ENCODE assay signal across 18 cellular contexts in genomic region chr2:12816379-12817306, GRCh38.
DNase-seq lines count a peak whose midpoint lies in the region; ATAC-seq and TF ChIP-seq lines count a peak whose summit lies in the region.
"Had no signal": no experiment of that assay in that cellular context is flagged by ENCODE, and none has a peak within 500 bp of the region (broad histone marks: within the 10 kb centered on the region; RNA-seq: fewer than 3 reads in every experiment).

No MANE protein-coding gene starts in this region.

- CTCF ChIA-PET in MCF 10A (lab: Yijun Ruan, JAX), result no interaction called here

- no peak overlapping the region for H3K4me3 Mint-ChIP-seq in MCF 10A (ENCODE audit: unreplicated experiment)
- no peak overlapping the region for H3K4me3 Mint-ChIP-seq in stimulated activated naive CD8-positive, alpha-beta T cell treated with anti-CD3 and anti-CD28 coated beads, Interleukin-15, amount 100 ng/mL, for 72 hours
- H3K4me3 Mint-ChIP-seq: activated CD4-positive, alpha-beta memory T cell treated with anti-CD3 and anti-CD28 coated beads, Interleukin-2, amount 10 ng/mL, durations not matched to agents 7 days and 5 days; memory B cell had no signal

- TF ChIP-seq CTCF in MCF 10A (IDR thresholded peaks at IDR 0.05; ENCODE audit: unreplicated experiment) (no peak), breast epithelium (IDR thresholded peaks at IDR 0.05) (no peak), GM10266 (IDR thresholded peaks at IDR 0.05; ENCODE audit: control insufficient read depth, insufficient read depth, low read depth, missing control alignments) (no peak)

- DNase-seq in MCF 10A (ENCODE audit: unreplicated experiment) (peak; percentile 38), breast epithelium (ENCODE audit: low spot score in 2 of 2) (no peak), epithelial cell of prostate (ENCODE audit: low read depth, low spot score) (peak; percentile 14), H4 (ENCODE audit: low spot score) (no peak), GM10266 (ENCODE audit: extremely low spot score) (no peak), posterior vena cava (ENCODE audit: low spot score) (no peak)
- no peak for DNase-seq in stimulated activated naive CD8-positive, alpha-beta T cell treated with anti-CD3 and anti-CD28 coated beads, Interleukin-15, amount 100 ng/mL, for 72 hours
- DNase-seq: activated CD4-positive, alpha-beta memory T cell treated with anti-CD3 and anti-CD28 coated beads, Interleukin-2, amount 10 ng/mL, durations not matched to agents 7 days and 5 days; AML-193; effector CD8-positive, alpha-beta T cell; hypothalamus; pancreas; stimulated activated CD4-positive, alpha-beta T cell treated with anti-CD3 and anti-CD28 coated beads, Interleukin-1b, Interleukin-23, amount 100 ng/mL, for 48 hours; SW 1271 had no signal

- peak; percentile 15; the same call in 2 of the 3 replicates for ATAC-seq in SK-N-SH treated with all-trans-retinoic acid at 6 μM for 48 hours
- ATAC-seq in stimulated activated naive CD8-positive, alpha-beta T cell treated with anti-CD3 and anti-CD28 coated beads, Interleukin-15, amount 100 ng/mL, for 72 hours, result peak; percentile 50
- ATAC-seq: pancreas had no signal

- POLR2A ChIA-PET in MCF 10A (lab: Yijun Ruan, JAX), result interaction anchor here (1.3 kb wide), 1 partner anchor 10 kb away, joined by 5 read pairs; no protein-coding TSS in a partner anchor

- H3K4me1 Mint-ChIP-seq in MCF 10A (ENCODE audit: insufficient read depth, unreplicated experiment), result peaks cover 20% of the 10 kb centered on the region
- H3K4me1 Mint-ChIP-seq in stimulated activated naive CD8-positive, alpha-beta T cell treated with anti-CD3 and anti-CD28 coated beads, Interleukin-15, amount 100 ng/mL, for 72 hours, result peaks cover 30% of the 10 kb centered on the region

- no peaks in the 10 kb centered on the region for H3K27me3 ChIP-seq in breast epithelium
- H3K27me3 ChIP-seq: adrenal gland, pancreas had no signal

- peaks cover 6% of the 10 kb centered on the region for H3K36me3 Mint-ChIP-seq in MCF 10A (ENCODE audit: insufficient read depth, unreplicated experiment)
- H3K36me3 Mint-ChIP-seq: memory B cell had no signal

- H3K9me3 ChIP-seq in breast epithelium, result no peaks in the 10 kb centered on the region
- H3K9me3 ChIP-seq: adrenal gland, pancreas had no signal

- H3K27me3 Mint-ChIP-seq in MCF 10A (ENCODE audit: insufficient read depth, unreplicated experiment), result no peaks in the 10 kb centered on the region
- H3K27me3 Mint-ChIP-seq in stimulated activated naive CD8-positive, alpha-beta T cell treated with anti-CD3 and anti-CD28 coated beads, Interleukin-15, amount 100 ng/mL, for 72 hours, result peaks cover 16% of the 10 kb centered on the region

- intact Hi-C loops in MCF 10A (cut with micrococcal nuclease) (loop anchor here (5.0 kb wide), 1 partner anchor 116 kb away; no protein-coding TSS in a partner anchor), breast epithelium (cut with DNase I; ENCODE audit: low total_unique reads) (no loop called here), posterior vena cava (cut with DNase I) (no loop called here)

- H3K36me3 ChIP-seq in breast epithelium, result no peaks in the 10 kb centered on the region
- H3K36me3 ChIP-seq: adrenal gland, pancreas had no signal

- H3K27ac Mint-ChIP-seq in MCF 10A (ENCODE audit: low read depth, unreplicated experiment), result no peak overlapping the region
- peak overlapping the region in 1 of 2 donors; percentile 67 for H3K27ac Mint-ChIP-seq in stimulated activated naive CD8-positive, alpha-beta T cell treated with anti-CD3 and anti-CD28 coated beads, Interleukin-15, amount 100 ng/mL, for 72 hours
- H3K27ac Mint-ChIP-seq: activated CD4-positive, alpha-beta memory T cell treated with anti-CD3 and anti-CD28 coated beads, Interleukin-2, amount 10 ng/mL, durations not matched to agents 7 days and 5 days; memory B cell had no signal

- TF ChIP-seq POLR2A in breast epithelium (IDR thresholded peaks at IDR 0.05), result no peak

- no peak overlapping the region for H3K27ac ChIP-seq in breast epithelium
- H3K27ac ChIP-seq in epithelial cell of prostate, result no peak overlapping the region
- H3K27ac ChIP-seq: KMS-11, pancreas had no signal

- no TSS peak for BruUV-seq in MCF 10A (replicated peaks; lab: Mats Ljungman, UMichigan)

- H3K4me1 ChIP-seq in breast epithelium, result peaks cover 0 to 3% of the 10 kb centered on the region in 2 donors

- no peak overlapping the region for H3K4me3 ChIP-seq in breast epithelium
- H3K4me3 ChIP-seq: adrenal gland, pancreas had no signal

- H3K9me3 Mint-ChIP-seq in MCF 10A (ENCODE audit: unreplicated experiment), result peaks cover 4% of the 10 kb centered on the region
- no peaks in the 10 kb centered on the region for H3K9me3 Mint-ChIP-seq in stimulated activated naive CD8-positive, alpha-beta T cell treated with anti-CD3 and anti-CD28 coated beads, Interleukin-15, amount 100 ng/mL, for 72 hours
- H3K9me3 Mint-ChIP-seq: activated CD4-positive, alpha-beta memory T cell treated with anti-CD3 and anti-CD28 coated beads, Interleukin-2, amount 10 ng/mL, durations not matched to agents 7 days and 5 days; memory B cell had no signal

TF ChIP-seq in SK-N-SH treated with all-trans-retinoic acid at 6 μM for 48 hours, 23 proteins besides CTCF, POLR2A, EP300 and RAD21:
- TF ChIP-seq GLIS3 (CRISPR knock-in tag; IDR thresholded peaks at IDR 0.05) (no peak), ZFP3 (CRISPR knock-in tag; IDR thresholded peaks at IDR 0.05) (0 out of 2 replicates have a peak, but pooled peaks have one; percentile 55)

Comparison
In these comparisons a context has a peak if more than half of its experiments do, and no peak if none do; other contexts are left out.
1. DNase-seq: peak in MCF 10A (single experiment) and epithelial cell of prostate (single experiment); none in breast epithelium (0 of 2), stimulated activated naive CD8-positive, alpha-beta T cell treated with anti-CD3 and anti-CD28 coated beads, Interleukin-15, amount 100 ng/mL, for 72 hours (0 of 2), H4 (single experiment), GM10266 (single experiment) and posterior vena cava (single experiment).